Comparison of ENCODE assay signal across 8 cellular contexts in genomic region chr19:20664342-20664916, GRCh38. TPM values are rescaled to one million over a fixed set of nuclear protein-coding genes. Genes with fewer than 3 reads are reported as not detected.
DNase-seq lines count a peak whose midpoint lies in the region; ATAC-seq and TF ChIP-seq lines count a peak whose summit lies in the region.
"Not testable (repeated sequence)": the region's sequence is repeated elsewhere in the genome, so short reads cannot be mapped to it uniquely, and the experiment has no call there.

No MANE protein-coding gene starts in this region.

- H2AK5ac ChIP-seq in neuronal stem cell (ENCODE audit: low read depth, low read length), result not testable (repeated sequence)

- H3K4me1 Mint-ChIP-seq in CD8-positive, alpha-beta memory T cell, result peaks cover 26 to 50% (median 34%) of the 10 kb centered on the region in 3 donors
- H3K4me1 Mint-ChIP-seq in activated T-helper 17 cell treated with anti-CD3 and anti-CD28 coated beads, Interleukin-2, amount 50 U/mL, for 72 hours, result not testable (repeated sequence)
- peaks cover 16% of the 10 kb centered on the region for H3K4me1 Mint-ChIP-seq in stimulated activated naive CD8-positive, alpha-beta T cell treated with anti-CD3 and anti-CD28 coated beads, Interleukin-15, Interleukin-2, amounts not matched to agents 100 ng/mL and 50 ng/mL, for 24 hours (ENCODE audit: low read depth)

- ATAC-seq in activated T-helper 17 cell treated with anti-CD3 and anti-CD28 coated beads, Interleukin-2, amount 50 U/mL, for 72 hours (replicated peaks), result not testable (repeated sequence)

- H3K27ac Mint-ChIP-seq in CD8-positive, alpha-beta memory T cell, result peak overlapping the region in 4 of 8 donors; percentile 31 to 57 (median 48)
- peak overlapping the region; percentile 46 for H3K27ac Mint-ChIP-seq in activated T-helper 17 cell treated with anti-CD3 and anti-CD28 coated beads, Interleukin-2, amount 50 U/mL, for 72 hours
- H3K27ac Mint-ChIP-seq in stimulated activated naive CD8-positive, alpha-beta T cell treated with anti-CD3 and anti-CD28 coated beads, Interleukin-15, Interleukin-2, amounts not matched to agents 100 ng/mL and 50 ng/mL, for 24 hours, result not testable (repeated sequence)

- H3K9me3 Mint-ChIP-seq in CD8-positive, alpha-beta memory T cell; activated T-helper 17 cell treated with anti-CD3 and anti-CD28 coated beads, Interleukin-2, amount 50 U/mL, for 72 hours: not testable (repeated sequence)
- H3K9me3 Mint-ChIP-seq in stimulated activated naive CD8-positive, alpha-beta T cell treated with anti-CD3 and anti-CD28 coated beads, Interleukin-15, Interleukin-2, amounts not matched to agents 100 ng/mL and 50 ng/mL, for 24 hours, result peaks cover 11% of the 10 kb centered on the region

- H2BK5ac ChIP-seq in neuronal stem cell (ENCODE audit: low read length), result not testable (repeated sequence)

- H3K14ac ChIP-seq in neuronal stem cell (ENCODE audit: low read length), result not testable (repeated sequence)

- intact Hi-C loops in PC-9 (cut with micrococcal nuclease; ENCODE audit: unreplicated experiment); vagina (cut with DNase I): not testable (repeated sequence)

- H4K8ac ChIP-seq in neuronal stem cell (ENCODE audit: low read depth, low read length), result not testable (repeated sequence)

- not testable (repeated sequence) for H4K20me1 ChIP-seq in PC-9 (ENCODE audit: insufficient read depth)

- H2AFZ ChIP-seq in PC-9, result peak overlapping the region; percentile 35; the same call in 1 of the 2 replicates
- H2AFZ ChIP-seq in neuronal stem cell (ENCODE audit: low read length), result peak overlapping the region; percentile 89

- H3K36me3 Mint-ChIP-seq in CD8-positive, alpha-beta memory T cell, result peaks cover 0 to 13% (median 4%) of the 10 kb centered on the region in 3 donors
- H3K36me3 Mint-ChIP-seq in activated T-helper 17 cell treated with anti-CD3 and anti-CD28 coated beads, Interleukin-2, amount 50 U/mL, for 72 hours (ENCODE audit: low read depth), result peaks cover 20% of the 10 kb centered on the region
- H3K36me3 Mint-ChIP-seq in stimulated activated naive CD8-positive, alpha-beta T cell treated with anti-CD3 and anti-CD28 coated beads, Interleukin-15, Interleukin-2, amounts not matched to agents 100 ng/mL and 50 ng/mL, for 24 hours (ENCODE audit: low read depth), result peaks cover 32% of the 10 kb centered on the region

- WGBS in neuronal stem cell (ENCODE audit: extremely low coverage in 2 of 2, insufficient read length in 2 of 2, insufficient replicate concordance in 1 of 2), 2 donors, result no CpG with 5 or more reads among the region's 11 CpGs

- POLR2A ChIA-PET in CD8-positive, alpha-beta memory T cell (lab: Charles Lee); PC-9 (lab: Charles Lee; ENCODE audit: unreplicated experiment): not testable (repeated sequence)

- not testable (repeated sequence) for BruUV-seq in PC-9 (replicated peaks; lab: Mats Ljungman, UMichigan)

- H3K4me1 ChIP-seq in CD8-positive, alpha-beta memory T cell (ENCODE audit: insufficient read depth, low read length); PC-9 (replicated peaks; ENCODE audit: insufficient read depth); neuronal stem cell (ENCODE audit: control insufficient read depth in 2 of 2, insufficient read depth in 1 of 2, low read depth in 1 of 2, low read length in 2 of 2): not testable (repeated sequence)
- peaks cover 13% of the 10 kb centered on the region for H3K4me1 ChIP-seq in vagina

- H3F3A ChIP-seq in PC-9 (ENCODE audit: insufficient read depth, low read depth), result not testable (repeated sequence)

- not testable (repeated sequence) for H3K9me2 ChIP-seq in PC-9 (ENCODE audit: insufficient read depth)

- CTCF ChIA-PET in CD8-positive, alpha-beta memory T cell (lab: Charles Lee); PC-9 (lab: Charles Lee): not testable (repeated sequence)

- not testable (repeated sequence) for H3K4me3 ChIP-seq in CD8-positive, alpha-beta memory T cell (ENCODE audit: low read length); PC-9; neuronal stem cell (ENCODE audit: low read length in 2 of 2); vagina

- peak overlapping the region in 6 of 7 donors; percentile 34 to 74 (median 71) for H3K4me3 Mint-ChIP-seq in CD8-positive, alpha-beta memory T cell
- peak overlapping the region; percentile 65 for H3K4me3 Mint-ChIP-seq in activated T-helper 17 cell treated with anti-CD3 and anti-CD28 coated beads, Interleukin-2, amount 50 U/mL, for 72 hours
- H3K4me3 Mint-ChIP-seq in stimulated activated naive CD8-positive, alpha-beta T cell treated with anti-CD3 and anti-CD28 coated beads, Interleukin-15, Interleukin-2, amounts not matched to agents 100 ng/mL and 50 ng/mL, for 24 hours, result peak overlapping the region; percentile 33

- H3K79me2 ChIP-seq in PC-9 (ENCODE audit: low read depth), result peaks cover 15% of the 10 kb centered on the region

- not testable (repeated sequence) for H3K36me3 ChIP-seq in CD8-positive, alpha-beta memory T cell (ENCODE audit: insufficient read depth, low read length); vagina
- H3K36me3 ChIP-seq in PC-9 (ENCODE audit: low read depth), result peaks cover 11% of the 10 kb centered on the region
- H3K36me3 ChIP-seq in neuronal stem cell (replicated peaks in 1 of 2; ENCODE audit: control insufficient read depth in 2 of 2, insufficient read depth in 2 of 2, low read length in 2 of 2), result peaks cover 2 to 12% of the 10 kb centered on the region in 2 donors

- H3K27me3 Mint-ChIP-seq in CD8-positive, alpha-beta memory T cell; activated T-helper 17 cell treated with anti-CD3 and anti-CD28 coated beads, Interleukin-2, amount 50 U/mL, for 72 hours; stimulated activated naive CD8-positive, alpha-beta T cell treated with anti-CD3 and anti-CD28 coated beads, Interleukin-15, Interleukin-2, amounts not matched to agents 100 ng/mL and 50 ng/mL, for 24 hours: not testable (repeated sequence)

- not testable (repeated sequence) for H2BK120ac ChIP-seq in neuronal stem cell (ENCODE audit: low read depth, low read length)

- TF ChIP-seq POLR2A in vagina (IDR thresholded peaks at IDR 0.05), result not testable (repeated sequence)

- H3K9ac ChIP-seq in neuronal stem cell (ENCODE audit: low read depth, low read length, poor library complexity), result not testable (repeated sequence)

- not testable (repeated sequence) for H3K9me3 ChIP-seq in CD8-positive, alpha-beta memory T cell (ENCODE audit: low read length); vagina
- H3K9me3 ChIP-seq in PC-9 (ENCODE audit: insufficient read depth, low read depth) (peaks cover 30% of the 10 kb centered on the region), neuronal stem cell (replicated peaks in 1 of 2; ENCODE audit: control insufficient read depth in 2 of 2, insufficient read depth in 1 of 2, low read depth in 1 of 2, low read length in 2 of 2) (peaks cover 3 to 28% of the 10 kb centered on the region in 2 donors)

- not testable (repeated sequence) for H2BK15ac ChIP-seq in neuronal stem cell (ENCODE audit: low read length)

- not testable (repeated sequence) for DNase-seq in CD8-positive, alpha-beta memory T cell; PC-9; caudate nucleus (lab: John Stamatoyannopoulos, UW); neuronal stem cell (ENCODE audit: low spot score); vagina (ENCODE audit: extremely low spot score in 2 of 2)

- H3K4me2 ChIP-seq in PC-9; neuronal stem cell (ENCODE audit: insufficient read depth, low read length, poor library complexity, severe bottlenecking): not testable (repeated sequence)

- H4K91ac ChIP-seq in neuronal stem cell (ENCODE audit: low read depth, low read length, poor library complexity), result not testable (repeated sequence)

- not testable (repeated sequence) for H3K4ac ChIP-seq in neuronal stem cell (ENCODE audit: low read length)

- not testable (repeated sequence) for TF ChIP-seq CTCF in PC-9 (conservative IDR thresholded peaks at IDR 0.05); vagina (IDR thresholded peaks at IDR 0.05)

- H3K18ac ChIP-seq in neuronal stem cell (ENCODE audit: low read length), result not testable (repeated sequence)

- H3K79me1 ChIP-seq in neuronal stem cell (ENCODE audit: low read depth, low read length), result not testable (repeated sequence)

- H3K23ac ChIP-seq in neuronal stem cell (ENCODE audit: low read depth, low read length, poor library complexity), result not testable (repeated sequence)

- not testable (repeated sequence) for H3K27me3 ChIP-seq in CD8-positive, alpha-beta memory T cell (ENCODE audit: insufficient read depth, low read length, poor library complexity, severe bottlenecking); PC-9 (ENCODE audit: insufficient read depth, low read depth); layer of hippocampus (ENCODE audit: control insufficient read depth, insufficient read depth, low read length); neuronal stem cell (ENCODE audit: control insufficient read depth in 3 of 3, insufficient read depth in 3 of 3, low read depth in 1 of 3, low read length in 3 of 3); vagina

- H3K27ac ChIP-seq in CD8-positive, alpha-beta memory T cell (ENCODE audit: low read depth, low read length); PC-9; neuronal stem cell (replicated peaks; ENCODE audit: low read length): not testable (repeated sequence)
- peak overlapping the region; percentile 90 for H3K27ac ChIP-seq in caudate nucleus (ENCODE audit: low read depth, low read length)
- H3K27ac ChIP-seq in layer of hippocampus (ENCODE audit: low read depth, low read length), result peak overlapping the region; percentile 86
- H3K27ac ChIP-seq in vagina, result peak overlapping the region; percentile 47

- H2BK12ac ChIP-seq in neuronal stem cell (ENCODE audit: low read length), result not testable (repeated sequence)

RNA-seq across cellular contexts. Expression of gene ZNF626, which starts 3.1 kb away (rescaled TPM):
- 10 to 100 TPM in 1 of 2 experiments, 1 to 10 TPM in 1; 9.9 to 11.2 TPM for total RNA-seq in CD8-positive, alpha-beta memory T cell
- 17.4 TPM for polyA plus RNA-seq in CD8-positive, alpha-beta memory T cell
- total RNA-seq in PC-9 (2021) (3.1 and 3.6 TPM in 2 replicates), vagina (9.8 TPM)
- total RNA-seq in activated T-helper 17 cell treated with anti-CD3 and anti-CD28 coated beads, Interleukin-2, amount 50 U/mL, for 72 hours, result 10 to 100 TPM in 1 of 2 donors, 1 to 10 TPM in 1; 8.9 to 13.7 TPM
- polyA plus RNA-seq in neuronal stem cell (2013, experiment 1 of 2), result 10.6 TPM
- 11.7 TPM for polyA plus RNA-seq in neuronal stem cell (2013, experiment 2 of 2)
